18 cellular contexts compared by ENCODE assay signal in the genomic region with DNA sequence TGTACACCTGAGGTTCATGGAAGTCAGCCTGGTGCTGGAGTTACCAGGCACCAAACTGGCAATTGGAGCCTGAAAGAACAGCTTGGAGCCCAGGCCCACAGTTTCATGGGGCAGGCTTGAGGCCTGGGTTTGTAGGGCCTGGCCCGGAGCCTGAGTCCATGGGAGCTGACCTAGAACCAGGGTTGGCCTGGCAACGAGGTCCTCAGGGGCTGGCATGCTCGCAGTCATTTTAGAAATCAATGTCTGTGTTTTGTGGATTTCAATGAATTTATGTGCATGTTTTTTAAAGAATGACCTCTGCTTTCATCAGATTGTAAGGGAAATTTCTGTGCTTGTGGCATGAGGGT.
"Had no signal": no experiment of that assay in that cellular context is flagged by ENCODE, and none has a peak within 500 bp of the region (broad histone marks: within the 10 kb centered on the region; RNA-seq: fewer than 3 reads in every experiment).

No MANE protein-coding gene starts in this region.

- ATAC-seq: body of pancreas; foreskin keratinocyte; left lobe of liver; SK-N-SH treated with all-trans-retinoic acid at 6 μM for 48 hours; stimulated activated naive B cell treated with anti-CD40 and anti-IgM and Interleukin-4, amounts not matched to agents 10 μg/mL and 1 μg/mL and 100 μg/mL, for 72 hours had no signal

- H3K9me3 ChIP-seq: body of pancreas had no signal

- H3K27me3 ChIP-seq: body of pancreas, upper lobe of left lung had no signal

- H3K4me1 Mint-ChIP-seq: naive B cell; stimulated activated naive B cell treated with anti-CD40 and anti-IgM and Interleukin-4, amounts not matched to agents 10 μg/mL and 1 μg/mL and 100 μg/mL, for 72 hours had no signal

- H3K27me3 Mint-ChIP-seq: activated naive CD8-positive, alpha-beta T cell had no signal

- H3K27ac ChIP-seq: body of pancreas, foreskin keratinocyte, upper lobe of left lung had no signal

- DNase-seq: activated CD4-positive, alpha-beta T cell treated with anti-CD3 and anti-CD28 coated beads for 1 hour; activated CD4-positive, alpha-beta T cell treated with anti-CD3 and anti-CD28 coated beads, Interleukin-2, amount 50 U/mL, for 48 hours; activated T-cell treated with anti-CD3 and anti-CD28 coated beads, Interleukin-2, amount 50 U/mL, for 1 hour; body of pancreas; central memory CD4-positive, alpha-beta T cell; cortex of kidney; effector CD8-positive, alpha-beta T cell; foreskin keratinocyte; islet precursor cell; mammary epithelial cell; naive B cell; stimulated activated naive B cell treated with anti-CD40 and anti-IgM and Interleukin-4, amounts not matched to agents 10 μg/mL and 1 μg/mL and 100 μg/mL, for 72 hours; T-helper 1 cell; T1000 had no signal

- H3K4me3 Mint-ChIP-seq: activated naive CD8-positive, alpha-beta T cell; naive B cell; stimulated activated naive B cell treated with anti-CD40 and anti-IgM and Interleukin-4, amounts not matched to agents 10 μg/mL and 1 μg/mL and 100 μg/mL, for 72 hours had no signal

- H3K27ac Mint-ChIP-seq: activated naive CD8-positive, alpha-beta T cell; naive B cell; stimulated activated naive B cell treated with anti-CD40 and anti-IgM and Interleukin-4, amounts not matched to agents 10 μg/mL and 1 μg/mL and 100 μg/mL, for 72 hours had no signal

- H3K4me1 ChIP-seq: body of pancreas, foreskin keratinocyte, upper lobe of left lung had no signal

- H3K4me3 ChIP-seq: body of pancreas, upper lobe of left lung had no signal

- H3K36me3 ChIP-seq: upper lobe of left lung had no signal
